Comparison of ENCODE assay signal across 10 cellular contexts in the genomic region with DNA sequence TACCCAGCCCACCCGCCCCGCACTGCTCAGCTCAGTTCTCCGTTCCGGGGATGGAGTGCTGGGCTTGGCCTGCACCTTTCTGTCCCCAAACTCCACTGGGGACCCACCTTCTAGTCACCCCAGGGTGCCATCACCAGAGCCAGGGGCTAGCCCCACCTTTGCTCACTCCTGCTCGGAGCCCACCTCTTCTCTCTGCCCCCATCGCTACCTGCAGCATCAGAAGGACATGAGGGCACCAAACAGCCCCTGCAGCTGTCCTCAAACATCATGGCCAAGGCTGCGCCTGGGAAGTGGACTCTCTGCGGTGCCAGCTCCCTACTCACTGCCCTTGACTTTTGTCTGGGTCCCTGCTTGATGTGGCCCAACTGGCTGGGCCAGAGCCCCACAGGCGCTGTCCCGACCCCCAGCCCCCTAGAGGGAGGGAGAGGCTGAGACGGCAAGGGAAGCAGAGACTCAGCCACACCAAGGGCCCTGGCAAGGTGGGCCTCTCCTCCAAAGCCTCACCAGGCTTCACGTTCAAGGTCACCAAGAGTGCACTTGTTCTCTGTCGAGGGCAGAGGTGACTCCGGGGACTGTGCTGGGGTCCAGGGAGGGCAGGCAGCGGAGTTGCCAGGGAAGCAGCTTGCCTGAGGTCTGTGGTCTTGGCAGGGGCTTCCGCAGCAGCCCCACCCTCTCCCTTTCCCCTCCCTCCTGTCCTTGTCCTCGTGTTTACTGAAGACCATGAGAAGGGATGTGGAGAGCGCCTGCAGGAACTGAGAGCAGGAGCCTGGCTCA. TPM values are rescaled to one million over a fixed set of nuclear protein-coding genes. Genes with fewer than 3 reads are reported as not detected.
DNase-seq lines count a peak whose midpoint lies in the region; ATAC-seq and TF ChIP-seq lines count a peak whose summit lies in the region.
"Not testable (repeated sequence)": the region's sequence is repeated elsewhere in the genome, so short reads cannot be mapped to it uniquely, and the experiment has no call there.
"Had no signal": no experiment of that assay in that cellular context is flagged by ENCODE, and none has a peak within 500 bp of the region (broad histone marks: within the 10 kb centered on the region; RNA-seq: fewer than 3 reads in every experiment).

No MANE protein-coding gene starts in this region.

- not testable (repeated sequence) for H3K9me3 Mint-ChIP-seq in activated naive CD8-positive, alpha-beta T cell (ENCODE audit: low read depth)

- H3K9me3 ChIP-seq in BLaER1 = peaks cover 14% of the 10 kb centered on the region
- not testable (repeated sequence) for H3K9me3 ChIP-seq in PC-9 (ENCODE audit: insufficient read depth, low read depth); sigmoid colon

- 75 to 77% methylated on average over 18 of the region's 18 CpGs for WGBS in sigmoid colon, 2 donors

- H3K27ac ChIP-seq in BLaER1 (peak overlapping the region; percentile 49; the same call in 1 of the 2 replicates), PC-9 (peak overlapping the region; percentile 52)
- not testable (repeated sequence) for H3K27ac ChIP-seq in sigmoid colon

- not testable (repeated sequence) for H3K36me3 ChIP-seq in BLaER1; PC-9 (ENCODE audit: low read depth); sigmoid colon

- H3K36me3 Mint-ChIP-seq in activated naive CD8-positive, alpha-beta T cell = not testable (repeated sequence)

- not testable (repeated sequence) for H3K9ac ChIP-seq in BLaER1

- peak; percentile 24 for ATAC-seq in esophagus mucosa

- H3K27me3 Mint-ChIP-seq in activated naive CD8-positive, alpha-beta T cell = not testable (repeated sequence)

- H3F3A ChIP-seq in PC-9 (ENCODE audit: insufficient read depth, low read depth) = not testable (repeated sequence)

- peaks cover 28% of the 10 kb centered on the region for H3K4me1 Mint-ChIP-seq in activated naive CD8-positive, alpha-beta T cell (ENCODE audit: low read depth)

- TF ChIP-seq CTCF in PC-9 (conservative IDR thresholded peaks at IDR 0.05); sigmoid colon (IDR thresholded peaks at IDR 0.05): not testable (repeated sequence)

- H3K79me2 ChIP-seq in PC-9 (ENCODE audit: low read depth) = not testable (repeated sequence)

- not testable (repeated sequence) for TF ChIP-seq EP300 in sigmoid colon (IDR thresholded peaks at IDR 0.05)

- H3K4me2 ChIP-seq in BLaER1 (peak overlapping the region; percentile 67), PC-9 (peak overlapping the region; percentile 61)

- CTCF ChIA-PET in PC-9 (lab: Charles Lee) = interaction anchor here (0.6 to 1.7 kb wide), 4 partner anchors 13 to 802 kb away, joined by 3 to 7 read pairs (median 4); a partner anchor contains a TSS

- H4K20me1 ChIP-seq in BLaER1; PC-9 (ENCODE audit: insufficient read depth): not testable (repeated sequence)

- not testable (repeated sequence) for H3K27me3 ChIP-seq in BLaER1; PC-9 (ENCODE audit: insufficient read depth, low read depth); sigmoid colon

- intact Hi-C loops in PC-9 (cut with micrococcal nuclease; ENCODE audit: unreplicated experiment) = loop anchor here (2.0 to 5.0 kb wide), 3 partner anchors 20 to 72 kb away; no protein-coding TSS in a partner anchor
- intact Hi-C loops in sigmoid colon (cut with DNase I) = not testable (repeated sequence)

- H3K27ac Mint-ChIP-seq in activated naive CD8-positive, alpha-beta T cell = peak overlapping the region; percentile 54

- H3K4me3 Mint-ChIP-seq in activated naive CD8-positive, alpha-beta T cell = not testable (repeated sequence)

- peaks cover 76% of the 10 kb centered on the region for H3K4me1 ChIP-seq in BLaER1
- H3K4me1 ChIP-seq in PC-9 (replicated peaks; ENCODE audit: insufficient read depth) = peaks cover 12% of the 10 kb centered on the region
- H3K4me1 ChIP-seq in sigmoid colon = not testable (repeated sequence)

- not testable (repeated sequence) for H2AFZ ChIP-seq in PC-9

- BruUV-seq in PC-9 (replicated peaks; lab: Mats Ljungman, UMichigan) = not testable (repeated sequence)

- POLR2A ChIA-PET in PC-9 (lab: Charles Lee; ENCODE audit: unreplicated experiment) = interaction anchor here (0.6 kb wide), 2 partner anchors 12 to 21 kb away, joined by 3 to 31 read pairs; no protein-coding TSS in a partner anchor

- DNase-seq in PC-9 = not testable (repeated sequence)
- DNase-seq in activated CD4-positive, alpha-beta T cell treated with anti-CD3 and anti-CD28 coated beads for 48 hours = peak; percentile 0
- DNase-seq in mesenteric fat pad (ENCODE audit: low spot score) (peak; percentile 84), sigmoid colon (peak; percentile 30)

- H3K9me2 ChIP-seq in PC-9 (ENCODE audit: insufficient read depth) = not testable (repeated sequence)

- H3K4me3 ChIP-seq in BLaER1, PC-9, sigmoid colon: not testable (repeated sequence)

- TF ChIP-seq POLR2A in sigmoid colon (IDR thresholded peaks at IDR 0.05) = not testable (repeated sequence)

RNA-seq across cellular contexts. Expression of a gene that starts 13.6 kb away (rescaled TPM):
- total RNA-seq in PC-9 (2021) (47.5 and 57.8 TPM in 2 replicates), esophagus mucosa (not detected), mesenteric fat pad (not detected), sigmoid colon (not detected)
- polyA plus RNA-seq in sigmoid colon = under 1 TPM in 1 of 3 donors, not detected in 2; 0.03 TPM
- total RNA-seq: RPMI7951 had no signal
- polyA plus RNA-seq: BJ, IgD-negative memory B cell had no signal

RNA-seq across cellular contexts. Expression of a gene that starts 41.7 kb away (rescaled TPM):
- 0.76 and 1.2 TPM in 2 replicates for total RNA-seq in PC-9 (2021)
- total RNA-seq in esophagus mucosa = not detected
- total RNA-seq in mesenteric fat pad = not detected
- not detected for total RNA-seq in sigmoid colon
- under 1 TPM in 1 of 3 donors, not detected in 2; 0.10 TPM for polyA plus RNA-seq in sigmoid colon
- total RNA-seq: RPMI7951 had no signal
- polyA plus RNA-seq: BJ, IgD-negative memory B cell had no signal

Comparison
In these comparisons a context has a peak if more than half of its experiments do, and no peak if none do; other contexts are left out.
1. RNA of a gene that starts 13.6 kb away (total RNA-seq): 47.5 to 57.8 TPM in PC-9; not detected in esophagus mucosa (single experiment), not detected in mesenteric fat pad (single experiment) and not detected in sigmoid colon; every median in the first group is over 10 times any median in the second.